Comparison of ENCODE assay signal across 23 cellular contexts in genomic region chr3:67278015-67278618, GRCh38.
DNase-seq lines count a peak whose midpoint lies in the region; ATAC-seq and TF ChIP-seq lines count a peak whose summit lies in the region.
"Had no signal": no experiment of that assay in that cellular context is flagged by ENCODE, and none has a peak within 500 bp of the region (broad histone marks: within the 10 kb centered on the region; RNA-seq: fewer than 3 reads in every experiment).

No MANE protein-coding gene starts in this region.

- no peak for DNase-seq in lower lobe of right lung
- no peak for DNase-seq in nephron progenitor cell
- DNase-seq in upper lobe of left lung, result no peak
- no peak for DNase-seq in AG20443 (ENCODE audit: low spot score)
- DNase-seq in NCI-H2081 (lab: John Stamatoyannopoulos, UW), result no peak
- DNase-seq in suprapubic skin (ENCODE audit: low spot score in 2 of 2), result no peak
- DNase-seq: AML-193; BE2C; CD4-positive, alpha-beta T cell; CD8-positive, alpha-beta memory T cell; DMS 273 treated with DMSO at 0.1 percent for 48 hours; DMS79; EL; GDM1; GM23248; H7; HCEC 1CT had no signal

- intact Hi-C loops in lower lobe of right lung (cut with DNase I), result no loop called here

- H3K4me1 ChIP-seq in lower lobe of right lung (no peaks in the 10 kb centered on the region), upper lobe of left lung (no peaks in the 10 kb centered on the region), suprapubic skin (no peaks in the 10 kb centered on the region)
- H3K4me1 ChIP-seq: BE2C; BLaER1 treated with 17β-estradiol and CSF1 and Interleukin-3, amounts not matched to agents 10 nM and 100 nM had no signal

- WGBS in upper lobe of left lung, 2 donors, result 53 to 61% methylated on average over 3 of the region's 3 CpGs
- 63% methylated on average over 3 of the region's 3 CpGs for WGBS in suprapubic skin

- H3K27me3 ChIP-seq in lower lobe of right lung (ENCODE audit: low read depth), result no peaks in the 10 kb centered on the region
- no peaks in the 10 kb centered on the region for H3K27me3 ChIP-seq in upper lobe of left lung
- H3K27me3 ChIP-seq in suprapubic skin, result no peaks in the 10 kb centered on the region
- H3K27me3 ChIP-seq: BLaER1 treated with 17β-estradiol and CSF1 and Interleukin-3, amounts not matched to agents 10 nM and 100 nM had no signal

- H3K4me3 ChIP-seq in lower lobe of right lung (no peak overlapping the region), upper lobe of left lung (no peak overlapping the region), suprapubic skin (no peak overlapping the region)
- H3K4me3 ChIP-seq: BLaER1 treated with 17β-estradiol and CSF1 and Interleukin-3, amounts not matched to agents 10 nM and 100 nM; GM12878; GM23248 had no signal

- H3K4me1 Mint-ChIP-seq in nephron progenitor cell, result no peaks in the 10 kb centered on the region
- H3K4me1 Mint-ChIP-seq: CD14-positive monocyte; CD8-positive, alpha-beta memory T cell had no signal

- H3K4me3 Mint-ChIP-seq in nephron progenitor cell, result no peak overlapping the region
- H3K4me3 Mint-ChIP-seq: CD14-positive monocyte; CD4-positive, alpha-beta T cell; CD8-positive, alpha-beta memory T cell had no signal

- TF ChIP-seq POLR2A in upper lobe of left lung (IDR thresholded peaks at IDR 0.05) (no peak), suprapubic skin (IDR thresholded peaks at IDR 0.05) (no peak)

- H3K9me3 Mint-ChIP-seq in nephron progenitor cell, result peaks cover 19% of the 10 kb centered on the region

- H3K27ac ChIP-seq in VCaP (peak overlapping the region; percentile 23; the same call in 1 of the 2 replicates), lower lobe of right lung (no peak overlapping the region), upper lobe of left lung (no peak overlapping the region), suprapubic skin (no peak overlapping the region)
- H3K27ac ChIP-seq: 22Rv1; BLaER1 treated with 17β-estradiol and CSF1 and Interleukin-3, amounts not matched to agents 10 nM and 100 nM; GM23248 had no signal

- H3K27ac Mint-ChIP-seq in nephron progenitor cell, result peak overlapping the region; percentile 0
- H3K27ac Mint-ChIP-seq: CD14-positive monocyte; CD4-positive, alpha-beta T cell; CD8-positive, alpha-beta memory T cell had no signal

- H3K36me3 ChIP-seq in lower lobe of right lung (no peaks in the 10 kb centered on the region), upper lobe of left lung (no peaks in the 10 kb centered on the region), suprapubic skin (no peaks in the 10 kb centered on the region)
- H3K36me3 ChIP-seq: BE2C; BLaER1 treated with 17β-estradiol and CSF1 and Interleukin-3, amounts not matched to agents 10 nM and 100 nM had no signal

- no peaks in the 10 kb centered on the region for H3K36me3 Mint-ChIP-seq in nephron progenitor cell (ENCODE audit: low read depth)
- H3K36me3 Mint-ChIP-seq: CD14-positive monocyte had no signal

- ATAC-seq in lower lobe of right lung, result peak; percentile 58 to 70
- ATAC-seq in upper lobe of left lung (ENCODE audit: low FRiP score in 2 of 2), result peak; percentile 10 to 49
- no peak for ATAC-seq in HG03280 (IDR thresholded peaks at IDR 0.05; ENCODE audit: unreplicated experiment)
- ATAC-seq: GM12878 had no signal

- no peak for TF ChIP-seq EP300 in upper lobe of left lung (IDR thresholded peaks at IDR 0.05)
- TF ChIP-seq EP300 in suprapubic skin (IDR thresholded peaks at IDR 0.05), result no peak

- H3K9me3 ChIP-seq in lower lobe of right lung, result no peaks in the 10 kb centered on the region
- no peaks in the 10 kb centered on the region for H3K9me3 ChIP-seq in upper lobe of left lung
- H3K9me3 ChIP-seq in suprapubic skin, result no peaks in the 10 kb centered on the region
- H3K9me3 ChIP-seq: BE2C had no signal

- peaks cover 4% of the 10 kb centered on the region for H3K27me3 Mint-ChIP-seq in nephron progenitor cell (ENCODE audit: low read depth, poor library complexity)
- H3K27me3 Mint-ChIP-seq: CD4-positive, alpha-beta T cell had no signal

- no peak for TF ChIP-seq CTCF in VCaP (conservative IDR thresholded peaks at IDR 0.05)
- TF ChIP-seq CTCF in lower lobe of right lung (IDR thresholded peaks at IDR 0.05), result no peak
- TF ChIP-seq CTCF in nephron progenitor cell (IDR thresholded peaks at IDR 0.05), result no peak
- TF ChIP-seq CTCF in upper lobe of left lung (IDR thresholded peaks at IDR 0.05), result no peak
- TF ChIP-seq CTCF in suprapubic skin (IDR thresholded peaks at IDR 0.05), result no peak
